Comparison of ENCODE assay signal across 1 cellular context in genomic region chr12:57588951-57589610, GRCh38. TPM values are rescaled to one million over a fixed set of nuclear protein-coding genes. Genes with fewer than 3 reads are reported as not detected.
"Had no signal": no experiment of that assay in that cellular context is flagged by ENCODE, and none has a peak within 500 bp of the region (broad histone marks: within the 10 kb centered on the region; RNA-seq: fewer than 3 reads in every experiment).

No MANE protein-coding gene starts in this region.

RNA-seq across cellular contexts. Expression of gene ARHGEF25, which starts 22.2 kb away (rescaled TPM):
- polyA plus RNA-seq: naive thymus-derived CD8-positive, alpha-beta T cell had no signal
